22 cellular contexts compared by ENCODE assay signal in genomic region chr2:146826388-146826787, GRCh38.
DNase-seq lines count a peak whose midpoint lies in the region; ATAC-seq, FAIRE-seq and TF ChIP-seq lines count a peak whose summit lies in the region.
"Had no signal": no experiment of that assay in that cellular context is flagged by ENCODE, and none has a peak within 500 bp of the region (broad histone marks: within the 10 kb centered on the region; RNA-seq: fewer than 3 reads in every experiment).

No MANE protein-coding gene starts in this region.

- ATAC-seq in pancreas: no peak
- ATAC-seq: HepG2 had no signal

- no peak overlapping the region for H2BK15ac ChIP-seq in H1 (ENCODE audit: low read length)

- TF ChIP-seq RAD21 in H1 (IDR thresholded peaks at IDR 0.05 in 1 of 2, conservative IDR thresholded peaks at IDR 0.05 in 1 of 2; ENCODE audit: low read depth in 2 of 2, low read length in 2 of 2): no peak

- POLR2A ChIA-PET in H1 (lab: Charles Lee; ENCODE audit: partially characterized antibody): no interaction called here

- CTCF ChIA-PET in H1 (lab: Charles Lee; ENCODE audit: partially characterized antibody): interaction anchor here (0.8 to 1.7 kb wide), 3 partner anchors 9 to 101 kb away, joined by 3 to 4 read pairs (median 4); no protein-coding TSS in a partner anchor

- H3K23ac ChIP-seq in H1 (ENCODE audit: insufficient read length): no peak overlapping the region

- no peak overlapping the region for H2BK120ac ChIP-seq in H1 (replicated peaks; ENCODE audit: low read depth, low read length)

- no peak for TF ChIP-seq EP300 in H1 (IDR thresholded peaks at IDR 0.05; ENCODE audit: borderline replicate concordance in 1 of 2, low read depth in 2 of 2, low read length in 2 of 2)

- H4K91ac ChIP-seq in H1 (replicated peaks; ENCODE audit: insufficient read length, low read length): no peak overlapping the region

- DNase-seq in NCI-H82 (lab: John Stamatoyannopoulos, UW) (peak; percentile 96), H1 (ENCODE audit: low read depth in 1 of 2, low spot score in 2 of 2) (no peak), left kidney (ENCODE audit: low read depth, low spot score) (peak; percentile 41), renal cortical epithelial cell (ENCODE audit: low read depth) (peak; percentile 42), NCI-H146 treated with DMSO at 0.1 percent for 48 hours (lab: John Stamatoyannopoulos, UW; ENCODE audit: unreplicated experiment) (no peak), H7 (no peak), islet precursor cell (no peak), pancreas (no peak)
- DNase-seq: ACHN; BE2C; C1 segment of cervical spinal cord; CD4-positive, CD25-positive, alpha-beta regulatory T cell; CD8-positive, alpha-beta memory T cell; COR-L47; DMS153; DMS79; GDM1; HCEC 1CT; KBM-7 had no signal

- no peak overlapping the region for H3K18ac ChIP-seq in H1 (ENCODE audit: extremely low read depth, low read length)

- intact Hi-C loops in pancreas (cut with DNase I): no loop called here

- FAIRE-seq in H1 (lab: Jason Lieb, UNC) (no peak), pancreas (lab: Jason Lieb, UNC) (no peak)
- FAIRE-seq: GM12892, GM18507, HepG2 had no signal

- H3K56ac ChIP-seq in H1 (replicated peaks; ENCODE audit: insufficient read length, low read depth, low read length): no peak overlapping the region

- no peak overlapping the region for H2BK20ac ChIP-seq in H1 (ENCODE audit: low read length)

- no peaks in the 10 kb centered on the region for H4K20me1 ChIP-seq in H1 (replicated peaks in 1 of 2; ENCODE audit: control insufficient read depth in 1 of 2, insufficient read depth in 2 of 2, low read length in 2 of 2)

- no peak overlapping the region for H3K4me2 ChIP-seq in H1 (ENCODE audit: insufficient read depth in 1 of 2, low read depth in 2 of 2, low read length in 2 of 2)

- H3K4me3 ChIP-seq in H1 (ENCODE audit: extremely low read depth in 1 of 4, insufficient read depth in 2 of 4, low read depth in 3 of 4, low read length in 4 of 4) (no peak overlapping the region), H7 (ENCODE audit: insufficient read depth, low read depth, low read length) (no peak overlapping the region), pancreas (no peak overlapping the region)

- H3K4ac ChIP-seq in H1 (replicated peaks; ENCODE audit: insufficient read length, low read depth, low read length): no peak overlapping the region

- no peak overlapping the region for H2AK5ac ChIP-seq in H1 (ENCODE audit: low read depth, low read length)

- H3K27me3 ChIP-seq in H1 (replicated peaks in 1 of 4; ENCODE audit: control insufficient read depth in 3 of 4, extremely low read depth in 1 of 4, insufficient read depth in 3 of 4, low read length in 3 of 4) (no peaks in the 10 kb centered on the region), H7 (ENCODE audit: control insufficient read depth, insufficient read depth, low read length) (no peaks in the 10 kb centered on the region), pancreas (no peaks in the 10 kb centered on the region)
- H3K27me3 ChIP-seq: BE2C had no signal

- H3K79me2 ChIP-seq in H1 (ENCODE audit: control insufficient read depth in 1 of 2, insufficient read depth in 2 of 2, low read length in 2 of 2): no peaks in the 10 kb centered on the region

- H2BK12ac ChIP-seq in H1 (ENCODE audit: low read depth, low read length): no peak overlapping the region

- no peak overlapping the region for H4K8ac ChIP-seq in H1 (ENCODE audit: extremely low read depth, insufficient read depth, low read length)

- H3K36me3 ChIP-seq in H1 (ENCODE audit: control insufficient read depth in 2 of 4, insufficient read depth in 4 of 4, low read length in 3 of 4) (no peaks in the 10 kb centered on the region), H7 (replicated peaks; ENCODE audit: control insufficient read depth, insufficient read depth, low read length) (no peaks in the 10 kb centered on the region), pancreas (no peaks in the 10 kb centered on the region)
- H3K36me3 ChIP-seq: BE2C had no signal

- no peak overlapping the region for H3K9ac ChIP-seq in H1 (replicated peaks in 1 of 4; ENCODE audit: extremely low read depth in 1 of 4, low read depth in 3 of 4, low read length in 3 of 4)

- no peak overlapping the region for H3K27ac ChIP-seq in H1 (ENCODE audit: low read depth, low read length)
- H3K27ac ChIP-seq in pancreas: no peak overlapping the region

- no peak for TF ChIP-seq POLR2A in H1 (IDR thresholded peaks at IDR 0.05; ENCODE audit: control extremely low read depth in 1 of 2, low read depth in 2 of 2, low read length in 2 of 2)

- H3K79me1 ChIP-seq in H1 (ENCODE audit: low read depth, low read length): no peaks in the 10 kb centered on the region

- no peak overlapping the region for H3K14ac ChIP-seq in H1 (ENCODE audit: insufficient read length)

- H3K4me1 ChIP-seq in H1 (replicated peaks in 1 of 4; ENCODE audit: control insufficient read depth in 3 of 4, insufficient read depth in 4 of 4, low read length in 3 of 4) (peaks cover 0 to 4% (median 2%) of the 10 kb centered on the region in 4 experiments; a peak in 1 of 7 replicates), pancreas (no peaks in the 10 kb centered on the region)
- H3K4me1 ChIP-seq: BE2C had no signal

- H3K23me2 ChIP-seq in H1 (ENCODE audit: low read depth, low read length): no peaks in the 10 kb centered on the region

- H2AFZ ChIP-seq in H1 (ENCODE audit: low read length): peak overlapping the region; percentile 86

- H3K9me3 ChIP-seq in H1 (ENCODE audit: insufficient read depth in 2 of 2, low read depth in 1 of 2, low read length in 1 of 2) (no peaks in the 10 kb centered on the region), pancreas (no peaks in the 10 kb centered on the region)
- H3K9me3 ChIP-seq: BE2C had no signal

- TF ChIP-seq CTCF in H1 (IDR thresholded peaks at IDR 0.05; ENCODE audit: control extremely low read depth in 1 of 3, insufficient read depth in 1 of 3, low read depth in 1 of 3, low read length in 3 of 3) (no peak), pancreas (IDR thresholded peaks at IDR 0.05) (no peak)

- H4K5ac ChIP-seq in H1 (ENCODE audit: insufficient read length, low read depth, low read length): no peak overlapping the region

- H2BK5ac ChIP-seq in H1 (ENCODE audit: low read depth, low read length): no peak overlapping the region

TF ChIP-seq in H1, 55 proteins besides CTCF, POLR2A, EP300 and RAD21:
- TF ChIP-seq KDM4A (IDR thresholded peaks at IDR 0.05; ENCODE audit: low read depth, low read length, severe bottlenecking) (no peak), SIX5 (IDR thresholded peaks at IDR 0.05; ENCODE audit: low read depth, low read length) (no peak), ZNF274 (IDR thresholded peaks at IDR 0.05; ENCODE audit: borderline replicate concordance, extremely low read depth, low read length) (no peak), TBP (IDR thresholded peaks at IDR 0.05; ENCODE audit: low read depth, low read length) (no peak), CHD1 (IDR thresholded peaks at IDR 0.05; ENCODE audit: low read depth, low read length) (no peak), RNF2 (IDR thresholded peaks at IDR 0.05; ENCODE audit: borderline replicate concordance, low read depth, low read length, missing control alignments, poor library complexity, severe bottlenecking) (no peak), ATF3 (IDR thresholded peaks at IDR 0.05; ENCODE audit: insufficient read depth, low read depth, low read length) (no peak), SP2 (IDR thresholded peaks at IDR 0.05; ENCODE audit: low read length) (no peak), HDAC6 (IDR thresholded peaks at IDR 0.05; ENCODE audit: low read depth, low read length) (no peak), EGR1 (IDR thresholded peaks at IDR 0.05; ENCODE audit: borderline replicate concordance, low read depth, low read length) (no peak), SAP30 (IDR thresholded peaks at IDR 0.05; ENCODE audit: insufficient read depth, insufficient replicate concordance, low read length) (no peak), SUZ12 (IDR thresholded peaks at IDR 0.05; ENCODE audit: low read length) (no peak), EZH2 (IDR thresholded peaks at IDR 0.05; ENCODE audit: low read depth, low read length, severe bottlenecking) (no peak), CEBPB (IDR thresholded peaks at IDR 0.05; ENCODE audit: low read depth, low read length) (no peak), BACH1 (IDR thresholded peaks at IDR 0.05; ENCODE audit: low read length) (no peak), BRCA1 (IDR thresholded peaks at IDR 0.05; ENCODE audit: low read depth, low read length) (no peak), CREB1 (IDR thresholded peaks at IDR 0.05) (no peak), RFX5 (IDR thresholded peaks at IDR 0.05; ENCODE audit: borderline replicate concordance, low read depth, low read length) (no peak), CBX5 (IDR thresholded peaks at IDR 0.05; ENCODE audit: low read depth, low read length) (no peak), JUN (IDR thresholded peaks at IDR 0.05; ENCODE audit: low read depth, low read length) (no peak)

Comparison
In these comparisons a context has a peak if more than half of its experiments do, and no peak if none do; other contexts are left out.
1. DNase-seq: peak in NCI-H82 (single experiment), left kidney (single experiment) and renal cortical epithelial cell (single experiment); none in H1 (0 of 2), NCI-H146 treated with DMSO at 0.1 percent for 48 hours (single experiment), H7 (single experiment), islet precursor cell (single experiment) and pancreas (0 of 6).